ENCODE assay signal across 8 cellular contexts in genomic region chr10:3785849-3786290, GRCh38. TPM values are rescaled to one million over a fixed set of nuclear protein-coding genes. Genes with fewer than 3 reads are reported as not detected.
DNase-seq lines count a peak whose midpoint lies in the region; ATAC-seq and TF ChIP-seq lines count a peak whose summit lies in the region.

No MANE protein-coding gene starts in this region.

- peaks cover 42 to 46% of the 10 kb centered on the region in 2 donors for H3K36me3 Mint-ChIP-seq in CD4-positive, alpha-beta memory T cell

- H3K27me3 Mint-ChIP-seq in CD4-positive, alpha-beta memory T cell = peaks cover 0 to 2% of the 10 kb centered on the region in 2 donors

- peak in 3 of 5 donors; percentile 60 to 62 (median 62) for DNase-seq in CD4-positive, alpha-beta memory T cell
- DNase-seq in H7 (peak; percentile 69), RWPE2 (ENCODE audit: low spot score) (no peak), cardiac fibroblast (ENCODE audit: low read depth in 2 of 2) (peak; percentile 65 to 67), left kidney (ENCODE audit: low read depth, low spot score) (peak; percentile 80), ACHN (no peak), ureter (ENCODE audit: low spot score) (no peak)
- DNase-seq in stimulated activated naive CD4-positive, alpha-beta T cell treated with Interleukin-2 at 50 U/mL for 16 hours (lab: John Stamatoyannopoulos, UW) = peak; percentile 49

- H3K9me3 ChIP-seq in CD4-positive, alpha-beta memory T cell (ENCODE audit: control insufficient read depth in 1 of 2, low read length in 2 of 2) = no peaks in the 10 kb centered on the region
- peaks cover 2% of the 10 kb centered on the region for H3K9me3 ChIP-seq in RWPE2 (ENCODE audit: severe bottlenecking)

- peak overlapping the region; percentile 93 to 99 (median 98) for H3K27ac Mint-ChIP-seq in CD4-positive, alpha-beta memory T cell

- peaks cover 18% of the 10 kb centered on the region for H3K4me1 ChIP-seq in CD4-positive, alpha-beta memory T cell (ENCODE audit: insufficient read depth, low read length)
- peaks cover 12% of the 10 kb centered on the region for H3K4me1 ChIP-seq in RWPE2 (ENCODE audit: insufficient read depth, poor library complexity, severe bottlenecking)

- TF ChIP-seq CTCF in RWPE2 (IDR thresholded peaks at IDR 0.05; ENCODE audit: poor library complexity, severe bottlenecking) (no peak), cardiac fibroblast (IDR thresholded peaks at IDR 0.05; ENCODE audit: low read depth, low read length) (no peak)

- peaks cover 0 to 38% (median 9%) of the 10 kb centered on the region in 8 donors for H3K9me3 Mint-ChIP-seq in CD4-positive, alpha-beta memory T cell

- intact Hi-C loops in CD4-positive, alpha-beta memory T cell (cut with micrococcal nuclease) = loop anchor here (1.0 to 10.0 kb wide), 5 partner anchors 19 to 189 kb away; no protein-coding TSS in a partner anchor

- in situ Hi-C loops in ACHN (cut with HindIII; ENCODE audit: low pct_ligation_motif_present, low pct_unique_long_range_greater_than_20kb, low sequenced_read_pairs) = no loop called here

- peak overlapping the region; percentile 97 for H3K27ac ChIP-seq in CD4-positive, alpha-beta memory T cell (ENCODE audit: low read depth, low read length)
- H3K27ac ChIP-seq in RWPE2 (ENCODE audit: poor library complexity, severe bottlenecking) = peak overlapping the region; percentile 99

- H3K4me3 Mint-ChIP-seq in CD4-positive, alpha-beta memory T cell = peak overlapping the region; percentile 89 to 98 (median 92)

- H3K4me3 ChIP-seq in CD4-positive, alpha-beta memory T cell (ENCODE audit: low read length in 2 of 2) = peak overlapping the region; percentile 62 to 75
- H3K4me3 ChIP-seq in H7 (ENCODE audit: insufficient read depth, low read depth, low read length) (peak overlapping the region; percentile 66), RWPE2 (ENCODE audit: severe bottlenecking) (peak overlapping the region; percentile 60), cardiac fibroblast (replicated peaks in 1 of 2; ENCODE audit: low read depth in 2 of 2, low read length in 2 of 2) (peak overlapping the region; percentile 61 to 65)

- POLR2A ChIA-PET in CD4-positive, alpha-beta memory T cell (lab: Charles Lee; ENCODE audit: partially characterized antibody) = interaction anchor here (0.8 to 6.8 kb wide), 57 partner anchors 9 to 1506 kb away, joined by 3 to 1468 read pairs (median 9); partner anchors contain the start of gene PITRM1

- CTCF ChIA-PET in CD4-positive, alpha-beta memory T cell (lab: Charles Lee; ENCODE audit: partially characterized antibody) = interaction anchor here (1.0 to 5.5 kb wide), 8 partner anchors 14 to 184 kb away, joined by 3 to 39 read pairs (median 6); no protein-coding TSS in a partner anchor

- peaks cover 11% of the 10 kb centered on the region for H3K36me3 ChIP-seq in CD4-positive, alpha-beta memory T cell (ENCODE audit: insufficient read depth, low read length)
- H3K36me3 ChIP-seq in H7 (replicated peaks; ENCODE audit: control insufficient read depth, insufficient read depth, low read length) (peaks cover 9% of the 10 kb centered on the region), RWPE2 (ENCODE audit: low read depth) (peaks cover 41% of the 10 kb centered on the region)

- H3K27me3 ChIP-seq in CD4-positive, alpha-beta memory T cell (ENCODE audit: insufficient read depth, low read length) = no peaks in the 10 kb centered on the region
- H3K27me3 ChIP-seq in H7 (ENCODE audit: control insufficient read depth, insufficient read depth, low read length) (no peaks in the 10 kb centered on the region), RWPE2 (ENCODE audit: insufficient read depth, poor library complexity, severe bottlenecking) (no peaks in the 10 kb centered on the region)

- no peak for ATAC-seq in RWPE2 (ENCODE audit: low read depth)

- H3K4me1 Mint-ChIP-seq in CD4-positive, alpha-beta memory T cell = peaks cover 4 to 50% (median 20%) of the 10 kb centered on the region in 4 donors

RNA-seq across cellular contexts. Expression of gene KLF6, which starts 0.9 kb away (rescaled TPM):
- total RNA-seq in CD4-positive, alpha-beta memory T cell = 100 to 1,000 TPM; 291 to 311 TPM
- polyA plus RNA-seq in CD4-positive, alpha-beta memory T cell = 100 to 1,000 TPM; 814 to 865 TPM
- 7.6 and 9.8 TPM in 2 replicates for total RNA-seq in H7 (2014; rRNA removed; shearing (Covaris generic))
- total RNA-seq in ureter = 171 TPM

Comparison
In these comparisons a context has a peak if more than half of its experiments do, and no peak if none do; other contexts are left out.
1. DNase-seq: peak in CD4-positive, alpha-beta memory T cell (3 of 5), H7 (single experiment), cardiac fibroblast (2 of 2), left kidney (single experiment) and stimulated activated naive CD4-positive, alpha-beta T cell treated with Interleukin-2 at 50 U/mL for 16 hours (single experiment); none in RWPE2 (single experiment), ACHN (single experiment) and ureter (single experiment).
2. RNA of gene KLF6, which starts 0.9 kb away (total RNA-seq): 291 to 311 TPM in CD4-positive, alpha-beta memory T cell and 171 TPM in ureter (single experiment); 7.6 to 9.8 TPM in H7; every median in the first group is over 10 times any median in the second.
3. Peak in every context shown above with its lines, with median percentiles within 50 percentile points of each other: H3K4me3 ChIP-seq.